Comparison of ENCODE assay signal across 18 cellular contexts in genomic region chr12:6206327-6206726, GRCh38. TPM values are rescaled to one million over a fixed set of nuclear protein-coding genes. Genes with fewer than 3 reads are reported as not detected.
DNase-seq lines count a peak whose midpoint lies in the region; ATAC-seq and TF ChIP-seq lines count a peak whose summit lies in the region.
"Had no signal": no experiment of that assay in that cellular context is flagged by ENCODE, and none has a peak within 500 bp of the region (broad histone marks: within the 10 kb centered on the region; RNA-seq: fewer than 3 reads in every experiment).

No MANE protein-coding gene starts in this region.

- H3K27me3 ChIP-seq in GM23338 (ENCODE audit: insufficient read depth) = no peaks in the 10 kb centered on the region
- no peaks in the 10 kb centered on the region for H3K27me3 ChIP-seq in lower lobe of right lung (ENCODE audit: low read depth)
- no peaks in the 10 kb centered on the region for H3K27me3 ChIP-seq in stomach smooth muscle (ENCODE audit: control insufficient read depth in 1 of 2, insufficient read depth in 2 of 2, low read length in 2 of 2)
- H3K27me3 ChIP-seq in H7 (ENCODE audit: control insufficient read depth, insufficient read depth, low read length) = no peaks in the 10 kb centered on the region

- H3K27ac Mint-ChIP-seq in GM23338 (peak overlapping the region; percentile 95), chondrocyte (ENCODE audit: unreplicated experiment) (peak overlapping the region; percentile 41)
- H3K27ac Mint-ChIP-seq: activated naive CD8-positive, alpha-beta T cell treated with anti-CD3 and anti-CD28 coated beads for 36 hours; activated T-cell treated with anti-CD3 and anti-CD28 coated beads, Interleukin-2, amount 50 U/mL, for 24 hours had no signal

- no peak for DNase-seq in GM23338 (ENCODE audit: low spot score)
- no peak for DNase-seq in chondrocyte (ENCODE audit: low spot score)
- no peak for DNase-seq in lower lobe of right lung
- no peak for DNase-seq in T1000 (lab: John Stamatoyannopoulos, UW)
- DNase-seq in H7 = no peak
- no peak for DNase-seq in T-helper 9 cell
- DNase-seq: activated CD4-positive, alpha-beta T cell treated with anti-CD3 and anti-CD28 coated beads, Interleukin-2, amount 50 U/mL, for 4 hours; activated naive CD8-positive, alpha-beta T cell treated with anti-CD3 and anti-CD28 coated beads for 36 hours; activated T-cell treated with anti-CD3 and anti-CD28 coated beads, Interleukin-2, amount 50 U/mL, for 24 hours; Caco-2; effector memory CD4-positive, alpha-beta T cell; NCI-H2107; NCI-H69; stimulated activated CD4-positive, alpha-beta T cell treated with anti-CD3 and anti-CD28 coated beads, Interleukin-4, amount 100 ng/mL, for 1 hour; stimulated activated CD8-positive, alpha-beta memory T cell treated with anti-CD3 and anti-CD28 coated beads, Interleukin-4, amount 100 ng/mL, for 48 hours had no signal

- H3K79me2 ChIP-seq in GM23338 (replicated peaks; ENCODE audit: insufficient read depth) = peaks cover 90% of the 10 kb centered on the region

- H3K9me3 ChIP-seq in lower lobe of right lung (no peaks in the 10 kb centered on the region), stomach smooth muscle (ENCODE audit: control insufficient read depth in 2 of 2, low read length in 2 of 2) (no peaks in the 10 kb centered on the region)
- H3K9me3 ChIP-seq: Caco-2, neutrophil had no signal

- peaks cover 19% of the 10 kb centered on the region for H3K27me3 Mint-ChIP-seq in GM23338 (ENCODE audit: insufficient read depth, low read depth, poor library complexity)
- no peaks in the 10 kb centered on the region for H3K27me3 Mint-ChIP-seq in chondrocyte (ENCODE audit: low read depth)

- H3K36me3 ChIP-seq in GM23338 (ENCODE audit: insufficient read depth) (peaks cover 10% of the 10 kb centered on the region; the same call in 1 of the 2 replicates), lower lobe of right lung (peaks cover 19% of the 10 kb centered on the region), stomach smooth muscle (ENCODE audit: control insufficient read depth in 2 of 2, insufficient read depth in 2 of 2, low read length in 2 of 2) (peaks cover 0 to 6% of the 10 kb centered on the region in 2 donors), H7 (replicated peaks; ENCODE audit: control insufficient read depth, insufficient read depth, low read length) (no peaks in the 10 kb centered on the region; the same call in 1 of the 2 replicates)
- H3K36me3 ChIP-seq: neutrophil had no signal

- peaks cover 72% of the 10 kb centered on the region for H3K4me1 ChIP-seq in GM23338 (ENCODE audit: insufficient read depth)
- H3K4me1 ChIP-seq in lower lobe of right lung = peaks cover 100% of the 10 kb centered on the region
- H3K4me1 ChIP-seq in stomach smooth muscle (ENCODE audit: control insufficient read depth, insufficient read depth, low read length) = peaks cover 88% of the 10 kb centered on the region

- TF ChIP-seq CTCF in GM23338 (conservative IDR thresholded peaks at IDR 0.05; ENCODE audit: low read depth in 2 of 2) = no peak
- TF ChIP-seq CTCF in chondrocyte (IDR thresholded peaks at IDR 0.05) = no peak
- no peak for TF ChIP-seq CTCF in lower lobe of right lung (IDR thresholded peaks at IDR 0.05)

- no peaks in the 10 kb centered on the region for H3K9me2 ChIP-seq in GM23338 (ENCODE audit: insufficient read depth)

- no peak overlapping the region for H3K27ac ChIP-seq in GM23338 (ENCODE audit: low read depth)
- peak overlapping the region; percentile 47 for H3K27ac ChIP-seq in lower lobe of right lung
- H3K27ac ChIP-seq in stomach smooth muscle (ENCODE audit: low read length) = peak overlapping the region; percentile 97
- H3K27ac ChIP-seq: neutrophil had no signal

- ATAC-seq in GM23338 = no peak
- no peak for ATAC-seq in lower lobe of right lung
- ATAC-seq in HG03342 (IDR thresholded peaks at IDR 0.05; ENCODE audit: unreplicated experiment) = no peak

- H3K4me2 ChIP-seq in GM23338 = no peak overlapping the region

- H3K4me3 ChIP-seq in GM23338 = no peak overlapping the region
- no peak overlapping the region for H3K4me3 ChIP-seq in lower lobe of right lung
- H3K4me3 ChIP-seq in stomach smooth muscle (ENCODE audit: low read length in 2 of 2) = no peak overlapping the region
- H3K4me3 ChIP-seq in H7 (ENCODE audit: insufficient read depth, low read depth, low read length) = no peak overlapping the region

- no peak overlapping the region for H2AFZ ChIP-seq in GM23338

- intact Hi-C loops in lower lobe of right lung (cut with DNase I) = no loop called here

- H3K36me3 Mint-ChIP-seq in GM23338 (ENCODE audit: low read depth) (peaks cover 57% of the 10 kb centered on the region), chondrocyte (ENCODE audit: low read depth) (no peaks in the 10 kb centered on the region)

- H3K9me3 Mint-ChIP-seq in GM23338 (no peaks in the 10 kb centered on the region; the same call in 2 of the 3 replicates), chondrocyte (ENCODE audit: low read depth) (no peaks in the 10 kb centered on the region)
- H3K9me3 Mint-ChIP-seq: activated naive CD8-positive, alpha-beta T cell treated with anti-CD3 and anti-CD28 coated beads for 36 hours; activated T-cell treated with anti-CD3 and anti-CD28 coated beads, Interleukin-2, amount 50 U/mL, for 24 hours had no signal

- H3F3A ChIP-seq in GM23338 (replicated peaks; ENCODE audit: low read depth) = peaks cover 15% of the 10 kb centered on the region

- H3K9ac ChIP-seq in stomach smooth muscle (ENCODE audit: low read length in 2 of 2) = no peak overlapping the region

- peaks cover 10% of the 10 kb centered on the region for H4K20me1 ChIP-seq in GM23338 (replicated peaks; ENCODE audit: insufficient read depth)

- H3K4me3 Mint-ChIP-seq in GM23338 = 0 out of 3 replicates have a peak overlapping the region, but pooled peaks have one; percentile 37
- H3K4me3 Mint-ChIP-seq in chondrocyte (ENCODE audit: unreplicated experiment) = no peak overlapping the region
- H3K4me3 Mint-ChIP-seq: activated naive CD8-positive, alpha-beta T cell treated with anti-CD3 and anti-CD28 coated beads for 36 hours; activated T-cell treated with anti-CD3 and anti-CD28 coated beads, Interleukin-2, amount 50 U/mL, for 24 hours had no signal

- H3K4me1 Mint-ChIP-seq in GM23338 (peaks cover 83% of the 10 kb centered on the region), chondrocyte (ENCODE audit: low read depth) (peaks cover 51% of the 10 kb centered on the region)

TF ChIP-seq in GM23338, 12 proteins besides CTCF, POLR2A, EP300 and RAD21 (continues in another document):
- TF ChIP-seq ZNF114 (CRISPR knock-in tag; IDR thresholded peaks at IDR 0.05) (no peak), STAT1 (IDR thresholded peaks at IDR 0.05; ENCODE audit: unreplicated experiment) (no peak), CREB1 (CRISPR knock-in tag; IDR thresholded peaks at IDR 0.05; ENCODE audit: low read depth) (no peak), EZH2phosphoT487 (IDR thresholded peaks at IDR 0.05; ENCODE audit: unreplicated experiment) (no peak), EZH2 (IDR thresholded peaks at IDR 0.05; ENCODE audit: low read depth, unreplicated experiment) (no peak), POLR2AphosphoS5 (IDR thresholded peaks at IDR 0.05; ENCODE audit: low read depth) (no peak)

RNA-seq across cellular contexts. Expression of gene CD9, which starts 6.1 kb away (rescaled TPM):
- 222 and 227 TPM in 2 replicates for total RNA-seq in GM23338 (2014; rRNA removed; shearing (Covaris generic))
- polyA plus RNA-seq in GM23338 (2016; fragmentation: Nextera tagmentation; extraction: Ambion mirVana) = 250 and 251 TPM in 2 replicates
- total RNA-seq in chondrocyte = 54.7 to 62.1 TPM (median 60.7 TPM) in 3 replicates
- total RNA-seq in lower lobe of right lung = 437 TPM
- total RNA-seq in H7 (2014; rRNA removed; shearing (Covaris generic)) = 266 and 274 TPM in 2 replicates
